In genomic region chr5:73812457-73812856, GRCh38 we compare ENCODE assay signal across 21 cellular contexts.
DNase-seq lines count a peak whose midpoint lies in the region; ATAC-seq and TF ChIP-seq lines count a peak whose summit lies in the region.
"Had no signal": no experiment of that assay in that cellular context is flagged by ENCODE, and none has a peak within 500 bp of the region (broad histone marks: within the 10 kb centered on the region; RNA-seq: fewer than 3 reads in every experiment).

No MANE protein-coding gene starts in this region.

- no peak for DNase-seq in GM23338 (ENCODE audit: low spot score)
- peak; percentile 79 for DNase-seq in astrocyte of the hippocampus (ENCODE audit: low read depth, low spot score)
- peak; percentile 21 for DNase-seq in iris pigment epithelial cell (ENCODE audit: low read depth)
- no peak for DNase-seq in retinal pigment epithelial cell (ENCODE audit: low read depth)
- no peak for DNase-seq in GM13977 (ENCODE audit: low spot score)
- DNase-seq in aorta, result no peak
- DNase-seq: activated CD8-positive, alpha-beta T cell treated with anti-CD3 and anti-CD28 coated beads for 36 hours; activated naive CD4-positive, alpha-beta T cell treated with anti-CD3 and anti-CD28 coated beads, Interleukin-2, amount 10 ng/mL, durations not matched to agents 7 days and 5 days; activated T-cell treated with anti-CD3 and anti-CD28 coated beads, Interleukin-2, amount 50 U/mL, for 4 hours; anterior cingulate cortex; EL; foreskin fibroblast; left lung; SIG-M5; thyroid gland had no signal

- WGBS in aorta, 2 donors, result 72 to 79% methylated on average over 6 of the region's 6 CpGs

- H3K79me2 ChIP-seq in GM23338 (replicated peaks; ENCODE audit: insufficient read depth), result no peaks in the 10 kb centered on the region

- H3K4me2 ChIP-seq in GM23338, result no peak overlapping the region

- no peaks in the 10 kb centered on the region for H3K9me3 Mint-ChIP-seq in GM23338
- H3K9me3 Mint-ChIP-seq: activated CD8-positive, alpha-beta T cell treated with anti-CD3 and anti-CD28 coated beads for 36 hours; activated naive CD4-positive, alpha-beta T cell treated with anti-CD3 and anti-CD28 coated beads, Interleukin-2, amount 10 ng/mL, durations not matched to agents 7 days and 5 days; activated T-cell treated with anti-CD3 and anti-CD28 coated beads, Interleukin-2, amount 50 U/mL, for 4 hours; stimulated activated memory B cell treated with anti-CD40 and anti-IgM and Interleukin-4, amounts not matched to agents 10 μg/mL and 1 μg/mL and 100 μg/mL, for 72 hours; WTC11 had no signal

- H3K36me3 Mint-ChIP-seq in GM23338 (ENCODE audit: low read depth), result no peaks in the 10 kb centered on the region
- H3K36me3 Mint-ChIP-seq: activated naive CD4-positive, alpha-beta T cell treated with anti-CD3 and anti-CD28 coated beads, Interleukin-2, amount 10 ng/mL, durations not matched to agents 7 days and 5 days; stimulated activated memory B cell treated with anti-CD40 and anti-IgM and Interleukin-4, amounts not matched to agents 10 μg/mL and 1 μg/mL and 100 μg/mL, for 72 hours; WTC11 had no signal

- H3K27me3 ChIP-seq in GM23338 (ENCODE audit: insufficient read depth) (no peaks in the 10 kb centered on the region), aorta (ENCODE audit: control insufficient read depth in 1 of 2, insufficient read depth in 2 of 2, low read length in 1 of 2) (no peaks in the 10 kb centered on the region)
- H3K27me3 ChIP-seq: left lung, neutrophil, right atrium auricular region, thyroid gland had no signal

- H3K27ac Mint-ChIP-seq in GM23338, result no peak overlapping the region
- H3K27ac Mint-ChIP-seq: activated CD8-positive, alpha-beta T cell treated with anti-CD3 and anti-CD28 coated beads for 36 hours; activated naive CD4-positive, alpha-beta T cell treated with anti-CD3 and anti-CD28 coated beads, Interleukin-2, amount 10 ng/mL, durations not matched to agents 7 days and 5 days; stimulated activated memory B cell treated with anti-CD40 and anti-IgM and Interleukin-4, amounts not matched to agents 10 μg/mL and 1 μg/mL and 100 μg/mL, for 72 hours; WTC11 had no signal

- ATAC-seq in GM23338, result no peak
- ATAC-seq in GM18502 (IDR thresholded peaks at IDR 0.05; ENCODE audit: poor library complexity, unreplicated experiment), result no peak
- no peak for ATAC-seq in HG03469 (IDR thresholded peaks at IDR 0.05; ENCODE audit: unreplicated experiment)
- ATAC-seq in aorta (ENCODE audit: low FRiP score), result no peak
- ATAC-seq: activated CD8-positive, alpha-beta T cell treated with anti-CD3 and anti-CD28 coated beads for 36 hours; activated T-cell treated with anti-CD3 and anti-CD28 coated beads, Interleukin-2, amount 50 U/mL, for 4 hours; stimulated activated memory B cell treated with anti-CD40 and anti-IgM and Interleukin-4, amounts not matched to agents 10 μg/mL and 1 μg/mL and 100 μg/mL, for 72 hours had no signal

- H3K9me2 ChIP-seq in GM23338 (ENCODE audit: insufficient read depth), result no peaks in the 10 kb centered on the region

- H4K20me1 ChIP-seq in GM23338 (replicated peaks; ENCODE audit: insufficient read depth), result no peaks in the 10 kb centered on the region

- H3K9me3 ChIP-seq in aorta (ENCODE audit: control insufficient read depth, low read length), result no peaks in the 10 kb centered on the region
- H3K9me3 ChIP-seq: left lung, neutrophil, right atrium auricular region, thyroid gland had no signal

- no peak overlapping the region for H3K4me3 ChIP-seq in GM23338
- no peak overlapping the region for H3K4me3 ChIP-seq in retinal pigment epithelial cell (ENCODE audit: low read length)
- no peak overlapping the region for H3K4me3 ChIP-seq in aorta (ENCODE audit: low read length in 2 of 2)
- H3K4me3 ChIP-seq: right atrium auricular region, thyroid gland had no signal

- peaks cover 12% of the 10 kb centered on the region; the same call in 1 of the 2 replicates for H3K4me1 ChIP-seq in GM23338 (ENCODE audit: insufficient read depth)
- H3K4me1 ChIP-seq in aorta (ENCODE audit: control insufficient read depth in 1 of 2, insufficient read depth in 2 of 2, low read length in 2 of 2), result peaks cover 3 to 8% of the 10 kb centered on the region in 2 donors
- H3K4me1 ChIP-seq: left lung, right atrium auricular region had no signal

- H3K4me3 Mint-ChIP-seq in GM23338, result no peak overlapping the region
- H3K4me3 Mint-ChIP-seq: activated CD8-positive, alpha-beta T cell treated with anti-CD3 and anti-CD28 coated beads for 36 hours; activated naive CD4-positive, alpha-beta T cell treated with anti-CD3 and anti-CD28 coated beads, Interleukin-2, amount 10 ng/mL, durations not matched to agents 7 days and 5 days; activated T-cell treated with anti-CD3 and anti-CD28 coated beads, Interleukin-2, amount 50 U/mL, for 4 hours; stimulated activated memory B cell treated with anti-CD40 and anti-IgM and Interleukin-4, amounts not matched to agents 10 μg/mL and 1 μg/mL and 100 μg/mL, for 72 hours; WTC11 had no signal

- H3F3A ChIP-seq in GM23338 (replicated peaks; ENCODE audit: low read depth), result no peaks in the 10 kb centered on the region

- in situ Hi-C loops in GM13977 (cut with MboI; ENCODE audit: low pct_unique_long_range_greater_than_20kb, low sequenced_read_pairs, unreplicated experiment), result no loop called here

- TF ChIP-seq CTCF in GM23338 (conservative IDR thresholded peaks at IDR 0.05; ENCODE audit: low read depth in 2 of 2), result no peak
- TF ChIP-seq CTCF in retinal pigment epithelial cell (conservative IDR thresholded peaks at IDR 0.05; ENCODE audit: low read depth, low read length), result peak; percentile 14
- TF ChIP-seq CTCF in GM13977 (IDR thresholded peaks at IDR 0.05; ENCODE audit: extremely low read depth, insufficient read depth, missing control alignments), result no peak

- H2AFZ ChIP-seq in GM23338, result peak overlapping the region; percentile 49; the same call in 1 of the 2 replicates

- H3K4me1 Mint-ChIP-seq in GM23338, result peaks cover 20% of the 10 kb centered on the region
- H3K4me1 Mint-ChIP-seq: activated naive CD4-positive, alpha-beta T cell treated with anti-CD3 and anti-CD28 coated beads, Interleukin-2, amount 10 ng/mL, durations not matched to agents 7 days and 5 days; stimulated activated memory B cell treated with anti-CD40 and anti-IgM and Interleukin-4, amounts not matched to agents 10 μg/mL and 1 μg/mL and 100 μg/mL, for 72 hours had no signal

- no peaks in the 10 kb centered on the region for H3K27me3 Mint-ChIP-seq in GM23338 (ENCODE audit: insufficient read depth, low read depth, poor library complexity)
- H3K27me3 Mint-ChIP-seq: activated naive CD4-positive, alpha-beta T cell treated with anti-CD3 and anti-CD28 coated beads, Interleukin-2, amount 10 ng/mL, durations not matched to agents 7 days and 5 days had no signal

- H3K27ac ChIP-seq in GM23338 (ENCODE audit: low read depth), result no peak overlapping the region
- no peak overlapping the region for H3K27ac ChIP-seq in aorta (ENCODE audit: low read depth in 1 of 2, low read length in 2 of 2)
- H3K27ac ChIP-seq: left lung, neutrophil, right atrium auricular region, thyroid gland had no signal

- intact Hi-C loops in aorta (cut with DNase I), result no loop called here

- H3K36me3 ChIP-seq in GM23338 (ENCODE audit: insufficient read depth) (no peaks in the 10 kb centered on the region), aorta (ENCODE audit: control insufficient read depth in 1 of 2, insufficient read depth in 2 of 2, low read length in 1 of 2) (no peaks in the 10 kb centered on the region)
- H3K36me3 ChIP-seq: left lung, neutrophil, right atrium auricular region, thyroid gland had no signal

TF ChIP-seq in GM23338, 12 proteins besides CTCF, POLR2A, EP300 and RAD21 (continues in another document):
- no peak for TF ChIP-seq NANOG (IDR thresholded peaks at IDR 0.05; ENCODE audit: borderline replicate concordance)
- no peak for TF ChIP-seq STAT1 (IDR thresholded peaks at IDR 0.05; ENCODE audit: unreplicated experiment)
- no peak for TF ChIP-seq ZNF114 (CRISPR knock-in tag; IDR thresholded peaks at IDR 0.05)
- no peak for TF ChIP-seq CREB1 (CRISPR knock-in tag; IDR thresholded peaks at IDR 0.05; ENCODE audit: low read depth)
- no peak for TF ChIP-seq ETS1 (IDR thresholded peaks at IDR 0.05)
- TF ChIP-seq EZH2 (IDR thresholded peaks at IDR 0.05; ENCODE audit: low read depth, unreplicated experiment), result no peak

Comparison
In these comparisons a context has a peak if more than half of its experiments do, and no peak if none do; other contexts are left out.
1. DNase-seq: peak in astrocyte of the hippocampus (single experiment) and iris pigment epithelial cell (single experiment); none in GM23338 (single experiment), retinal pigment epithelial cell (single experiment), GM13977 (single experiment) and aorta (0 of 2).